In the genomic region with DNA sequence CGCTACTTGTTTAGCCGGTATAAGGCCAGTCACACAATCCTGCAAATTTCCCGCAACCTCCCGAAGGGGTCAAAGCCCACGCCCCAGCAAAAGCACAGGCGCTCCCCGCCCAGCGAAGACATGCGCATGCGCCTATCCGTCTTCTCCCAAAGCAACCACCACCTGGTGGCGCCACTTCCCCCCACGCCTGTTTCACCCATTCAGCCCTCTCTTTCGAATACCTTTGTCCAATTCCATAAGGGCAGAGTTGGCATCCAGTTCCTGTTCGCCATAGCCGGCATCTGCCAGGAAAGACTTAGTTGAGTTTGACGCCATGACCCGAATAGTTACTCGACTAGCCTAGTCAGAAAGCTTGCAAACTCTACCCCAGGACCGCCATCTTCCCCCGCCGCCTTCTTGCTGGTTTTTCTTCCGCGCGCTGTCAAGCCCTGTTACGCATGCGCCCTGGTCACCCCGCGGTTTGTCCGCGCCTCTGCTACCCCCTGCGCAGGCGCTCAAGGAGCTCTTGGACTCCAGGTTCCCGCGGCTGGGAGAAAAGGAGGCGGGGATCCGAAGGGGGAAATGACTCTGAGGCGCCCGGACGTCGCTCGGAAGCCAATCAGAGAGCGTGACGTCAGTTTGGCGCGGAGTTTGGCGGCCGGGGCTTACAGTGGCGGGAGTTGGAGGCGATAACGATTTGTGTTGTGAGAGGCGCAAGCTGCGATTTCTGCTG, we compare ENCODE assay signal across 1 cellular context.
A peak's percentile ranks its signal among the peaks of the same experiment; 100 is the strongest.
TF ChIP-seq lines count a peak whose summit lies in the region.

A gene with protein sequence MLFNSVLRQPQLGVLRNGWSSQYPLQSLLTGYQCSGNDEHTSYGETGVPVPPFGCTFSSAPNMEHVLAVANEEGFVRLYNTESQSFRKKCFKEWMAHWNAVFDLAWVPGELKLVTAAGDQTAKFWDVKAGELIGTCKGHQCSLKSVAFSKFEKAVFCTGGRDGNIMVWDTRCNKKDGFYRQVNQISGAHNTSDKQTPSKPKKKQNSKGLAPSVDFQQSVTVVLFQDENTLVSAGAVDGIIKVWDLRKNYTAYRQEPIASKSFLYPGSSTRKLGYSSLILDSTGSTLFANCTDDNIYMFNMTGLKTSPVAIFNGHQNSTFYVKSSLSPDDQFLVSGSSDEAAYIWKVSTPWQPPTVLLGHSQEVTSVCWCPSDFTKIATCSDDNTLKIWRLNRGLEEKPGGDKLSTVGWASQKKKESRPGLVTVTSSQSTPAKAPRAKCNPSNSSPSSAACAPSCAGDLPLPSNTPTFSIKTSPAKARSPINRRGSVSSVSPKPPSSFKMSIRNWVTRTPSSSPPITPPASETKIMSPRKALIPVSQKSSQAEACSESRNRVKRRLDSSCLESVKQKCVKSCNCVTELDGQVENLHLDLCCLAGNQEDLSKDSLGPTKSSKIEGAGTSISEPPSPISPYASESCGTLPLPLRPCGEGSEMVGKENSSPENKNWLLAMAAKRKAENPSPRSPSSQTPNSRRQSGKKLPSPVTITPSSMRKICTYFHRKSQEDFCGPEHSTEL (plus strand): TSS at position 626 of the 712 bp plus-strand sequence. CDS start 143 bp downstream, outside the sequence.
A gene with protein sequence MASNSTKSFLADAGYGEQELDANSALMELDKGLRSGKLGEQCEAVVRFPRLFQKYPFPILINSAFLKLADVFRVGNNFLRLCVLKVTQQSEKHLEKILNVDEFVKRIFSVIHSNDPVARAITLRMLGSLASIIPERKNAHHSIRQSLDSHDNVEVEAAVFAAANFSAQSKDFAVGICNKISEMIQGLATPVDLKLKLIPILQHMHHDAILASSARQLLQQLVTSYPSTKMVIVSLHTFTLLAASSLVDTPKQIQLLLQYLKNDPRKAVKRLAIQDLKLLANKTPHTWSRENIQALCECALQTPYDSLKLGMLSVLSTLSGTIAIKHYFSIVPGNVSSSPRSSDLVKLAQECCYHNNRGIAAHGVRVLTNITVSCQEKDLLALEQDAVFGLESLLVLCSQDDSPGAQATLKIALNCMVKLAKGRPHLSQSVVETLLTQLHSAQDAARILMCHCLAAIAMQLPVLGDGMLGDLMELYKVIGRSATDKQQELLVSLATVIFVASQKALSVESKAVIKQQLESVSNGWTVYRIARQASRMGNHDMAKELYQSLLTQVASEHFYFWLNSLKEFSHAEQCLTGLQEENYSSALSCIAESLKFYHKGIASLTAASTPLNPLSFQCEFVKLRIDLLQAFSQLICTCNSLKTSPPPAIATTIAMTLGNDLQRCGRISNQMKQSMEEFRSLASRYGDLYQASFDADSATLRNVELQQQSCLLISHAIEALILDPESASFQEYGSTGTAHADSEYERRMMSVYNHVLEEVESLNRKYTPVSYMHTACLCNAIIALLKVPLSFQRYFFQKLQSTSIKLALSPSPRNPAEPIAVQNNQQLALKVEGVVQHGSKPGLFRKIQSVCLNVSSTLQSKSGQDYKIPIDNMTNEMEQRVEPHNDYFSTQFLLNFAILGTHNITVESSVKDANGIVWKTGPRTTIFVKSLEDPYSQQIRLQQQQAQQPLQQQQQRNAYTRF (minus strand): TSS at position 435 of the 712 bp plus-strand sequence. CDS start 120 bp downstream, at position 315.

TF ChIP-seq in HepG2, 621 proteins besides CTCF, POLR2A, EP300 and RAD21 (continued from another document and continues in another):
- TF ChIP-seq, protein P1, sequence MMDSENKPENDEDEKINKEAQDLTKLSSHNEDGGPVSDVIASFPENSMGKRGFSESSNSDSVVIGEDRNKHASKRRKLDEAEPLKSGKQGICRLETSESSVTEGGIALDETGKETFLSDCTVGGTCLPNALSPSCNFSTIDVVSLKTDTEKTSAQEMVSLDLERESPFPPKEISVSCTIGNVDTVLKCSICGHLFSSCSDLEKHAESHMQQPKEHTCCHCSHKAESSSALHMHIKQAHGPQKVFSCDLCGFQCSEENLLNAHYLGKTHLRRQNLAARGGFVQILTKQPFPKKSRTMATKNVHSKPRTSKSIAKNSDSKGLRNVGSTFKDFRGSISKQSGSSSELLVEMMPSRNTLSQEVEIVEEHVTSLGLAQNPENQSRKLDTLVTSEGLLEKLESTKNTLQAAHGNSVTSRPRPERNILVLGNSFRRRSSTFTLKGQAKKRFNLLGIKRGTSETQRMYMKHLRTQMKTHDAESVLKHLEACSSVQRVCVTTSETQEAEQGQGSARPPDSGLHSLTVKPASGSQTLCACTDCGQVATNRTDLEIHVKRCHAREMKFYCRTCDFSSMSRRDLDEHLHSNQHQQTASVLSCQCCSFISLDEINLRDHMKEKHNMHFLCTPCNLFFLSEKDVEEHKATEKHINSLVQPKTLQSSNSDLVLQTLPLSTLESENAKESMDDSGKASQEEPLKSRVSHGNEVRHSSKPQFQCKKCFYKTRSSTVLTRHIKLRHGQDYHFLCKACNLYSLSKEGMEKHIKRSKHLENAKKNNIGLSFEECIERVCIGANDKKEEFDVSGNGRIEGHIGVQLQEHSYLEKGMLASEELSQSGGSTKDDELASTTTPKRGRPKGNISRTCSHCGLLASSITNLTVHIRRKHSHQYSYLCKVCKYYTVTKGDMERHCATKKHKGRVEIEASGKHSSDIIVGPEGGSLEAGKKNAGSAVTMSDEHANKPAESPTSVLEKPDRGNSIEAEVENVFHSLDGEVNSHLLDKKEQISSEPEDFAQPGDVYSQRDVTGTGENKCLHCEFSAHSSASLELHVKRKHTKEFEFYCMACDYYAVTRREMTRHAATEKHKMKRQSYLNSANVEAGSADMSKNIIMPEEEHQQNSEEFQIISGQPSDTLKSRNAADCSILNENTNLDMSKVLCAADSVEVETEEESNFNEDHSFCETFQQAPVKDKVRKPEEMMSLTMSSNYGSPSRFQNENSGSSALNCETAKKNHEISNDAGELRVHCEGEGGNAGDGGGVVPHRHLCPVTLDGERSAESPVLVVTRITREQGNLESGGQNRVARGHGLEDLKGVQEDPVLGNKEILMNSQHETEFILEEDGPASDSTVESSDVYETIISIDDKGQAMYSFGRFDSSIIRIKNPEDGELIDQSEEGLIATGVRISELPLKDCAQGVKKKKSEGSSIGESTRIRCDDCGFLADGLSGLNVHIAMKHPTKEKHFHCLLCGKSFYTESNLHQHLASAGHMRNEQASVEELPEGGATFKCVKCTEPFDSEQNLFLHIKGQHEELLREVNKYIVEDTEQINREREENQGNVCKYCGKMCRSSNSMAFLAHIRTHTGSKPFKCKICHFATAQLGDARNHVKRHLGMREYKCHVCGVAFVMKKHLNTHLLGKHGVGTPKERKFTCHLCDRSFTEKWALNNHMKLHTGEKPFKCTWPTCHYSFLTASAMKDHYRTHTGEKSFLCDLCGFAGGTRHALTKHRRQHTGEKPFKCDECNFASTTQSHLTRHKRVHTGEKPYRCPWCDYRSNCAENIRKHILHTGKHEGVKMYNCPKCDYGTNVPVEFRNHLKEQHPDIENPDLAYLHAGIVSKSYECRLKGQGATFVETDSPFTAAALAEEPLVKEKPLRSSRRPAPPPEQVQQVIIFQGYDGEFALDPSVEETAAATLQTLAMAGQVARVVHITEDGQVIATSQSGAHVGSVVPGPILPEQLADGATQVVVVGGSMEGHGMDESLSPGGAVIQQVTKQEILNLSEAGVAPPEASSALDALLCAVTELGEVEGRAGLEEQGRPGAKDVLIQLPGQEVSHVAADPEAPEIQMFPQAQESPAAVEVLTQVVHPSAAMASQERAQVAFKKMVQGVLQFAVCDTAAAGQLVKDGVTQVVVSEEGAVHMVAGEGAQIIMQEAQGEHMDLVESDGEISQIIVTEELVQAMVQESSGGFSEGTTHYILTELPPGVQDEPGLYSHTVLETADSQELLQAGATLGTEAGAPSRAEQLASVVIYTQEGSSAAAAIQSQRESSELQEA (CRISPR knock-in tag; IDR thresholded peaks at IDR 0.05; ENCODE audit: not compliant biosample characterization): no peak
- TF ChIP-seq KMT2A (CRISPR knock-in tag; IDR thresholded peaks at IDR 0.05) (peak; percentile 96), ZSCAN22 (CRISPR knock-in tag; IDR thresholded peaks at IDR 0.05) (peak; percentile 69; the same call in 1 of the 2 replicates), ZNF589 (CRISPR knock-in tag; conservative IDR thresholded peaks at IDR 0.05) (0 out of 2 replicates have a peak, but pooled peaks have one; percentile 44), JUNB (CRISPR knock-in tag; IDR thresholded peaks at IDR 0.05; ENCODE audit: borderline replicate concordance) (no peak), ZFP36L1 (CRISPR knock-in tag; IDR thresholded peaks at IDR 0.05) (peak; percentile 74; the same call in 1 of the 2 replicates), ZNF17 (CRISPR knock-in tag; IDR thresholded peaks at IDR 0.05) (no peak), RFXANK (CRISPR knock-in tag; IDR thresholded peaks at IDR 0.05) (peak; percentile 76), KLF6 (CRISPR knock-in tag; IDR thresholded peaks at IDR 0.05) (peak; percentile 82; the same call in 1 of the 2 replicates), NFYB (CRISPR knock-in tag; IDR thresholded peaks at IDR 0.05) (peak; percentile 90), MIER3 (CRISPR knock-in tag; IDR thresholded peaks at IDR 0.05; ENCODE audit: borderline replicate concordance) (peak; percentile 64), AGO1 (IDR thresholded peaks at IDR 0.05; ENCODE audit: low read depth, low read length, poor library complexity, severe bottlenecking) (peak; percentile 86), ZNF547 (CRISPR knock-in tag; IDR thresholded peaks at IDR 0.05) (0 out of 2 replicates have a peak, but pooled peaks have one; percentile 42)
- TF ChIP-seq, protein P2, sequence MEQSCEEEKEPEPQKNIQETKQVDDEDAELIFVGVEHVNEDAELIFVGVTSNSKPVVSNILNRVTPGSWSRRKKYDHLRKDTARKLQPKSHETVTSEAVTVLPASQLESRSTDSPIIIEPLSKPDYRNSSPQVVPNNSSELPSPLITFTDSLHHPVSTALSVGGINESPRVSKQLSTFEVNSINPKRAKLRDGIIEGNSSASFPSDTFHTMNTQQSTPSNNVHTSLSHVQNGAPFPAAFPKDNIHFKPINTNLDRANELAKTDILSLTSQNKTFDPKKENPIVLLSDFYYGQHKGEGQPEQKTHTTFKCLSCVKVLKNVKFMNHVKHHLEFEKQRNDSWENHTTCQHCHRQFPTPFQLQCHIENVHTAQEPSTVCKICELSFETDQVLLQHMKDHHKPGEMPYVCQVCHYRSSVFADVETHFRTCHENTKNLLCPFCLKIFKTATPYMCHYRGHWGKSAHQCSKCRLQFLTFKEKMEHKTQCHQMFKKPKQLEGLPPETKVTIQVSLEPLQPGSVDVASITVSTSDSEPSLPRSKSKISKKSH (CRISPR knock-in tag; IDR thresholded peaks at IDR 0.05; ENCODE audit: borderline replicate concordance): peak; percentile 36; the same call in 1 of the 2 replicates
- TF ChIP-seq, protein P3, sequence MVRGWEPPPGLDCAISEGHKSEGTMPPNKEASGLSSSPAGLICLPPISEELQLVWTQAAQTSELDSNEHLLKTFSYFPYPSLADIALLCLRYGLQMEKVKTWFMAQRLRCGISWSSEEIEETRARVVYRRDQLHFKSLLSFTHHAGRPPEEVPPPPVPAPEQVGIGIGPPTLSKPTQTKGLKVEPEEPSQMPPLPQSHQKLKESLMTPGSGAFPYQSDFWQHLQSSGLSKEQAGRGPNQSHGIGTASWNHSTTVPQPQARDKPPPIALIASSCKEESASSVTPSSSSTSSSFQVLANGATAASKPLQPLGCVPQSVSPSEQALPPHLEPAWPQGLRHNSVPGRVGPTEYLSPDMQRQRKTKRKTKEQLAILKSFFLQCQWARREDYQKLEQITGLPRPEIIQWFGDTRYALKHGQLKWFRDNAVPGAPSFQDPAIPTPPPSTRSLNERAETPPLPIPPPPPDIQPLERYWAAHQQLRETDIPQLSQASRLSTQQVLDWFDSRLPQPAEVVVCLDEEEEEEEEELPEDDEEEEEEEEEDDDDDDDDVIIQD (CRISPR knock-in tag; IDR thresholded peaks at IDR 0.05; ENCODE audit: low read depth): peak; percentile 36; the same call in 1 of the 2 replicates
- TF ChIP-seq, protein P4, sequence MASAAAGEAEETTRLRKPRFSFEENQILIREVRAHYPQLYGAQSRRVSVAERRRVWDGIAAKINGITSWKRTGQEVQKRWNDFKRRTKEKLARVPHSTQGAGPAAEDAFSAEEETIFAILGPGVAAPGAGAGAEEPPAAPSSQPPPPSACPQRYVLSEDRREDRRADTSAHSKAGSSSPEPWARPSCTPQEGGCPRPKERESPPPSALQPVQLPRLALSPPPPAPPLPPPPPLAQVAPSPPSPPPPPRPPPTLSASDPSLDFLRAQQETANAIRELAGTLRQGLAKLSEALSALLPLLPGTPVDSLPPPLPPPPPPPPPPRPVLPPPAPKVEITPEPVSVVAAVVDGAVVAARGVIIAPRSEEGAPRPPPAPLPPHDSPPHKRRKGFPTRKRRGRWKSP (CRISPR knock-in tag; IDR thresholded peaks at IDR 0.05): peak; percentile 88
- TF ChIP-seq, protein P5, sequence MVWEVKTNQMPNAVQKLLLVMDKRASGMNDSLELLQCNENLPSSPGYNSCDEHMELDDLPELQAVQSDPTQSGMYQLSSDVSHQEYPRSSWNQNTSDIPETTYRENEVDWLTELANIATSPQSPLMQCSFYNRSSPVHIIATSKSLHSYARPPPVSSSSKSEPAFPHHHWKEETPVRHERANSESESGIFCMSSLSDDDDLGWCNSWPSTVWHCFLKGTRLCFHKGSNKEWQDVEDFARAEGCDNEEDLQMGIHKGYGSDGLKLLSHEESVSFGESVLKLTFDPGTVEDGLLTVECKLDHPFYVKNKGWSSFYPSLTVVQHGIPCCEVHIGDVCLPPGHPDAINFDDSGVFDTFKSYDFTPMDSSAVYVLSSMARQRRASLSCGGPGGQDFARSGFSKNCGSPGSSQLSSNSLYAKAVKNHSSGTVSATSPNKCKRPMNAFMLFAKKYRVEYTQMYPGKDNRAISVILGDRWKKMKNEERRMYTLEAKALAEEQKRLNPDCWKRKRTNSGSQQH (CRISPR knock-in tag; IDR thresholded peaks at IDR 0.05; ENCODE audit: low read depth): peak; percentile 76
- TF ChIP-seq, protein P6, sequence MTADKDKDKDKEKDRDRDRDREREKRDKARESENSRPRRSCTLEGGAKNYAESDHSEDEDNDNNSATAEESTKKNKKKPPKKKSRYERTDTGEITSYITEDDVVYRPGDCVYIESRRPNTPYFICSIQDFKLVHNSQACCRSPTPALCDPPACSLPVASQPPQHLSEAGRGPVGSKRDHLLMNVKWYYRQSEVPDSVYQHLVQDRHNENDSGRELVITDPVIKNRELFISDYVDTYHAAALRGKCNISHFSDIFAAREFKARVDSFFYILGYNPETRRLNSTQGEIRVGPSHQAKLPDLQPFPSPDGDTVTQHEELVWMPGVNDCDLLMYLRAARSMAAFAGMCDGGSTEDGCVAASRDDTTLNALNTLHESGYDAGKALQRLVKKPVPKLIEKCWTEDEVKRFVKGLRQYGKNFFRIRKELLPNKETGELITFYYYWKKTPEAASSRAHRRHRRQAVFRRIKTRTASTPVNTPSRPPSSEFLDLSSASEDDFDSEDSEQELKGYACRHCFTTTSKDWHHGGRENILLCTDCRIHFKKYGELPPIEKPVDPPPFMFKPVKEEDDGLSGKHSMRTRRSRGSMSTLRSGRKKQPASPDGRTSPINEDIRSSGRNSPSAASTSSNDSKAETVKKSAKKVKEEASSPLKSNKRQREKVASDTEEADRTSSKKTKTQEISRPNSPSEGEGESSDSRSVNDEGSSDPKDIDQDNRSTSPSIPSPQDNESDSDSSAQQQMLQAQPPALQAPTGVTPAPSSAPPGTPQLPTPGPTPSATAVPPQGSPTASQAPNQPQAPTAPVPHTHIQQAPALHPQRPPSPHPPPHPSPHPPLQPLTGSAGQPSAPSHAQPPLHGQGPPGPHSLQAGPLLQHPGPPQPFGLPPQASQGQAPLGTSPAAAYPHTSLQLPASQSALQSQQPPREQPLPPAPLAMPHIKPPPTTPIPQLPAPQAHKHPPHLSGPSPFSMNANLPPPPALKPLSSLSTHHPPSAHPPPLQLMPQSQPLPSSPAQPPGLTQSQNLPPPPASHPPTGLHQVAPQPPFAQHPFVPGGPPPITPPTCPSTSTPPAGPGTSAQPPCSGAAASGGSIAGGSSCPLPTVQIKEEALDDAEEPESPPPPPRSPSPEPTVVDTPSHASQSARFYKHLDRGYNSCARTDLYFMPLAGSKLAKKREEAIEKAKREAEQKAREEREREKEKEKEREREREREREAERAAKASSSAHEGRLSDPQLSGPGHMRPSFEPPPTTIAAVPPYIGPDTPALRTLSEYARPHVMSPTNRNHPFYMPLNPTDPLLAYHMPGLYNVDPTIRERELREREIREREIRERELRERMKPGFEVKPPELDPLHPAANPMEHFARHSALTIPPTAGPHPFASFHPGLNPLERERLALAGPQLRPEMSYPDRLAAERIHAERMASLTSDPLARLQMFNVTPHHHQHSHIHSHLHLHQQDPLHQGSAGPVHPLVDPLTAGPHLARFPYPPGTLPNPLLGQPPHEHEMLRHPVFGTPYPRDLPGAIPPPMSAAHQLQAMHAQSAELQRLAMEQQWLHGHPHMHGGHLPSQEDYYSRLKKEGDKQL (CRISPR knock-in tag; IDR thresholded peaks at IDR 0.05; ENCODE audit: low read depth): peak; percentile 28; the same call in 1 of the 2 replicates
